7 cellular contexts compared by ENCODE assay signal in the genomic region with DNA sequence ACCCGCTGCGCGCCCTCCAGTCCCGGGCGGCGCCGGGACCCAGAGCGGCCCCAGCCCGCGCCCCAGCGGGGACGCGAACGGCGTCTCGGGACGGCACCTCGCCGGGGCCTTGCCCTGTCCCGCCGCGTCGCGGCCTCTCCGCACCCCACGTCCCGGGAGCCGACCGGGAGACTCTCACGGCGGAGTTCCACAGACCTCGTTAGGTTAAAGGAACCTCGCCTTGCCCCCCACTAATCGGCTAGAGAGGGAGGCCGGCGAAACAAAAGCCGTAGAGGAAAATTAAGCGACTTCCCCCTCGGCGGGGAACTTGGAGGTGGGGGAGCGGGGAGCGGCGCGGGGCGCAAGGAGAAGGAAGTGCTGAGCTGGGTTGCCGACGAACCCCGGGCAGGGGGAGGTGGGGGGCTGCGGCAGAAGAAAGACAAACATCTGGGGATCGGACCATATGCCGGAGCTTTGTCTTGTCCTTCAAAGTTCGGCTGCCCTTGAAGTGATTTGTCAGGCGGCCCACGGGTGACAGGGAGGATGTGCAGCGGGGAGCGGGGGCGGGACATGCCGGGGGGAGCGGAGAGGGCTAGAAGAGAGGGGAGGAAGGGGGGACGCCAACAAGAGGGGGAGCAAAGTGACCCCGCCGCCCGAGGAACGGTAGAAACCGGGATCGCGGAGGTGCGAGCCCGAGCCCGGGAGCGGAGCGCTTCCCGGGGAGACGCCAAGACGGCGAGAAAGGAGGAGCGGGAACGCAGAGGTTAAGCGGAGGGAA.
A peak's percentile ranks its signal among the peaks of the same experiment; 100 is the strongest.
DNase-seq lines count a peak whose midpoint lies in the region; ATAC-seq and TF ChIP-seq lines count a peak whose summit lies in the region.

No MANE protein-coding gene starts in this region.

- H3K27me3 Mint-ChIP-seq in HFFc6 (ENCODE audit: insufficient read depth) = peaks cover 24% of the 10 kb centered on the region
- H3K27me3 Mint-ChIP-seq in dendritic cell treated with granulocyte-macrophage colony-stimulating factor and Interleukin-4, amounts not matched to agents 40 ng/mL and 50 ng/mL, for 4 days = peaks cover 48% of the 10 kb centered on the region
- peaks cover 75% of the 10 kb centered on the region for H3K27me3 Mint-ChIP-seq in type B pancreatic cell

- H3K27ac ChIP-seq in lower lobe of right lung = no peak overlapping the region

- H3K4me1 ChIP-seq in NT2/D1 (ENCODE audit: insufficient read depth, insufficient read length) (no peaks in the 10 kb centered on the region), lower lobe of right lung (peaks cover 17% of the 10 kb centered on the region)

- peak; percentile 82 to 84 for ATAC-seq in lower lobe of right lung

- intact Hi-C loops in dendritic cell treated with granulocyte-macrophage colony-stimulating factor and Interleukin-4, amounts not matched to agents 40 ng/mL and 50 ng/mL, for 4 days (cut with micrococcal nuclease) = no loop called here
- intact Hi-C loops in lower lobe of right lung (cut with DNase I) = no loop called here

- H3K36me3 Mint-ChIP-seq in HFFc6 (ENCODE audit: low read depth) (no peaks in the 10 kb centered on the region), type B pancreatic cell (peaks cover 3% of the 10 kb centered on the region)
- no peaks in the 10 kb centered on the region for H3K36me3 Mint-ChIP-seq in dendritic cell treated with granulocyte-macrophage colony-stimulating factor and Interleukin-4, amounts not matched to agents 40 ng/mL and 50 ng/mL, for 4 days (ENCODE audit: low read depth)

- H3K4me3 ChIP-seq in NT2/D1 (ENCODE audit: insufficient read length, low read depth) = peak overlapping the region; percentile 90
- H3K4me3 ChIP-seq in lower lobe of right lung = peak overlapping the region; percentile 51

- in situ Hi-C loops in GM13977 (cut with MboI; ENCODE audit: low pct_unique_long_range_greater_than_20kb, low sequenced_read_pairs, unreplicated experiment) = no loop called here

- H3K4me3 Mint-ChIP-seq in HFFc6 (peak overlapping the region; percentile 72), type B pancreatic cell (peak overlapping the region; percentile 88)
- peak overlapping the region; percentile 75 for H3K4me3 Mint-ChIP-seq in dendritic cell treated with granulocyte-macrophage colony-stimulating factor and Interleukin-4, amounts not matched to agents 40 ng/mL and 50 ng/mL, for 4 days

- H3K27me3 ChIP-seq in NT2/D1 (ENCODE audit: insufficient read depth, insufficient read length) (peaks cover 53% of the 10 kb centered on the region), lower lobe of right lung (ENCODE audit: low read depth) (peaks cover 80% of the 10 kb centered on the region)

- peak; percentile 18 for DNase-seq in GM13977 (ENCODE audit: low spot score)
- DNase-seq in HFFc6 = no peak
- DNase-seq in NT2/D1 (ENCODE audit: low read depth, low spot score) = peak; percentile 60
- no peak for DNase-seq in lower lobe of right lung
- peak; percentile 68 for DNase-seq in type B pancreatic cell (ENCODE audit: extremely low spot score, unreplicated experiment)
- DNase-seq in NCI-H187 treated with DMSO at 0.1 percent for 48 hours (lab: John Stamatoyannopoulos, UW) = no peak

- H3K9ac ChIP-seq in NT2/D1 (ENCODE audit: insufficient read length, low read depth) = peak overlapping the region; percentile 68

- no peaks in the 10 kb centered on the region for H3K36me3 ChIP-seq in NT2/D1 (ENCODE audit: insufficient read depth, insufficient read length, low read length)
- H3K36me3 ChIP-seq in lower lobe of right lung = no peaks in the 10 kb centered on the region

- TF ChIP-seq CTCF in GM13977 (IDR thresholded peaks at IDR 0.05; ENCODE audit: extremely low read depth, insufficient read depth, missing control alignments) = no peak
- TF ChIP-seq CTCF in HFFc6 (IDR thresholded peaks at IDR 0.05) = no peak
- no peak for TF ChIP-seq CTCF in lower lobe of right lung (IDR thresholded peaks at IDR 0.05)
- no peak for TF ChIP-seq CTCF in type B pancreatic cell (conservative IDR thresholded peaks at IDR 0.05)

- no peaks in the 10 kb centered on the region for H3K9me3 ChIP-seq in NT2/D1 (ENCODE audit: insufficient read depth, low read length)
- H3K9me3 ChIP-seq in lower lobe of right lung = no peaks in the 10 kb centered on the region

- H3K27ac Mint-ChIP-seq in HFFc6 (no peak overlapping the region), type B pancreatic cell (peak overlapping the region; percentile 2)
- H3K27ac Mint-ChIP-seq in dendritic cell treated with granulocyte-macrophage colony-stimulating factor and Interleukin-4, amounts not matched to agents 40 ng/mL and 50 ng/mL, for 4 days = no peak overlapping the region

- H3K9me3 Mint-ChIP-seq in HFFc6 = no peaks in the 10 kb centered on the region
- H3K9me3 Mint-ChIP-seq in dendritic cell treated with granulocyte-macrophage colony-stimulating factor and Interleukin-4, amounts not matched to agents 40 ng/mL and 50 ng/mL, for 4 days = no peaks in the 10 kb centered on the region
- no peaks in the 10 kb centered on the region for H3K9me3 Mint-ChIP-seq in type B pancreatic cell

- H3K4me1 Mint-ChIP-seq in HFFc6 (ENCODE audit: low read depth) (peaks cover 11% of the 10 kb centered on the region), type B pancreatic cell (ENCODE audit: unreplicated experiment) (peaks cover 15% of the 10 kb centered on the region)
- H3K4me1 Mint-ChIP-seq in dendritic cell treated with granulocyte-macrophage colony-stimulating factor and Interleukin-4, amounts not matched to agents 40 ng/mL and 50 ng/mL, for 4 days (ENCODE audit: low read depth) = peaks cover 22% of the 10 kb centered on the region

Comparison
In these comparisons a context has a peak if more than half of its experiments do, and no peak if none do; other contexts are left out.
1. DNase-seq: peak in GM13977 (single experiment), NT2/D1 (single experiment) and type B pancreatic cell (single experiment); none in HFFc6 (single experiment), lower lobe of right lung (single experiment) and NCI-H187 treated with DMSO at 0.1 percent for 48 hours (single experiment).
2. Peak in every context shown above with its lines, with median percentiles within 50 percentile points of each other: H3K4me3 Mint-ChIP-seq.